ENCODE assay signal across 8 cellular contexts in genomic region chr1:233281711-233282581, GRCh38. TPM values are rescaled to one million over a fixed set of nuclear protein-coding genes. Genes with fewer than 3 reads are reported as not detected.
DNase-seq lines count a peak whose midpoint lies in the region; ATAC-seq, FAIRE-seq and TF ChIP-seq lines count a peak whose summit lies in the region.

No MANE protein-coding gene starts in this region.

- H3K36me3 ChIP-seq in astrocyte (ENCODE audit: insufficient read depth, low read length) (no peaks in the 10 kb centered on the region), thymus (ENCODE audit: control insufficient read depth, insufficient read depth) (no peaks in the 10 kb centered on the region), HAP-1 (replicated peaks) (no peaks in the 10 kb centered on the region)

- peaks cover 3% of the 10 kb centered on the region for H3K9me3 Mint-ChIP-seq in astrocyte (ENCODE audit: unreplicated experiment)

- peaks cover 54% of the 10 kb centered on the region for H3K79me2 ChIP-seq in astrocyte (ENCODE audit: insufficient read depth, low read length)

- WGBS in thymus, result 30% methylated on average over 8 of the region's 8 CpGs

- DNase-seq in astrocyte (ENCODE audit: low read depth), result peak; percentile 87
- no peak for DNase-seq in putamen (ENCODE audit: low spot score)
- DNase-seq in GOT3 (lab: John Stamatoyannopoulos, UW), result no peak
- no peak for DNase-seq in HAP-1 (ENCODE audit: low spot score in 2 of 2)

- H3K4me2 ChIP-seq in astrocyte (ENCODE audit: low read length), result peak overlapping the region; percentile 73

- H3K27ac ChIP-seq in astrocyte (ENCODE audit: low read depth, low read length), result no peak overlapping the region
- H3K27ac ChIP-seq in thymus (ENCODE audit: low read depth), result peak overlapping the region; percentile 71

- peak; percentile 89 for ATAC-seq in GM21381 (IDR thresholded peaks at IDR 0.05; ENCODE audit: unreplicated experiment)
- ATAC-seq in HG03565 (IDR thresholded peaks at IDR 0.05; ENCODE audit: unreplicated experiment), result peak; percentile 92

- H3K4me3 Mint-ChIP-seq in astrocyte (ENCODE audit: unreplicated experiment), result peak overlapping the region; percentile 17

- H3K27me3 ChIP-seq in astrocyte (ENCODE audit: insufficient read depth, low read length) (no peaks in the 10 kb centered on the region), thymus (ENCODE audit: control insufficient read depth, insufficient read depth) (no peaks in the 10 kb centered on the region), HAP-1 (ENCODE audit: low read depth) (no peaks in the 10 kb centered on the region)

- TF ChIP-seq CTCF in astrocyte (IDR thresholded peaks at IDR 0.05; ENCODE audit: insufficient read depth, low read depth, low read length), result no peak

- H3K9me3 ChIP-seq in astrocyte (ENCODE audit: insufficient read depth, low read depth, low read length) (no peaks in the 10 kb centered on the region), thymus (ENCODE audit: control insufficient read depth) (no peaks in the 10 kb centered on the region), HAP-1 (no peaks in the 10 kb centered on the region)

- H3K27ac Mint-ChIP-seq in astrocyte (ENCODE audit: unreplicated experiment), result peak overlapping the region; percentile 64

- peaks cover 68% of the 10 kb centered on the region for H4K20me1 ChIP-seq in astrocyte (ENCODE audit: insufficient read depth, low read length)

- H2AFZ ChIP-seq in astrocyte (ENCODE audit: low read depth, low read length), result no peak overlapping the region

- in situ Hi-C loops in HAP-1 (cut with MboI; ENCODE audit: low sequenced_read_pairs), result no loop called here

- H3K36me3 Mint-ChIP-seq in astrocyte (ENCODE audit: low read depth, unreplicated experiment), result peaks cover 9% of the 10 kb centered on the region

- peaks cover 8% of the 10 kb centered on the region for H3K4me1 ChIP-seq in astrocyte (ENCODE audit: insufficient read depth, low read length)
- H3K4me1 ChIP-seq in thymus (ENCODE audit: control insufficient read depth, insufficient read depth, low read length), result peaks cover 12% of the 10 kb centered on the region
- H3K4me1 ChIP-seq in HAP-1, result no peaks in the 10 kb centered on the region

- H3K4me1 Mint-ChIP-seq in astrocyte (ENCODE audit: low read depth, unreplicated experiment), result peaks cover 13% of the 10 kb centered on the region

- FAIRE-seq in astrocyte (lab: Jason Lieb, UNC), result no peak

- H3K27me3 Mint-ChIP-seq in astrocyte (ENCODE audit: low read depth, unreplicated experiment), result no peaks in the 10 kb centered on the region

- H3K4me3 ChIP-seq in GM08714 (ENCODE audit: low read length) (peak overlapping the region; percentile 25; the same call in 1 of the 2 replicates), astrocyte (ENCODE audit: insufficient read depth, low read depth, low read length) (no peak overlapping the region), thymus (ENCODE audit: low read length) (no peak overlapping the region), HAP-1 (no peak overlapping the region)

- H3K9ac ChIP-seq in astrocyte (ENCODE audit: low read length), result no peak overlapping the region

RNA-seq across cellular contexts. Expression of gene PCNX2, which starts 13.6 kb away (rescaled TPM):
- 24.5 and 25.5 TPM in 2 replicates for total RNA-seq in astrocyte
- 7.7 TPM for polyA plus RNA-seq in thymus

RNA-seq across cellular contexts. Expression of gene MAP3K21, which starts 45.6 kb away (rescaled TPM):
- 2.2 and 2.5 TPM in 2 replicates for total RNA-seq in astrocyte
- polyA plus RNA-seq in thymus, result 1.3 TPM
